Comparison of ENCODE assay signal across 1 cellular context in genomic region chr9:136570191-136570845, GRCh38.
TF ChIP-seq lines count a peak whose summit lies in the region.

No MANE protein-coding gene starts in this region.

TF ChIP-seq in WTC11, 78 proteins besides CTCF, POLR2A, EP300 and RAD21:
- TF ChIP-seq ZNF512 (CRISPR knock-in tag; IDR thresholded peaks at IDR 0.05; ENCODE audit: borderline replicate concordance) (no peak), ETV6 (CRISPR knock-in tag; IDR thresholded peaks at IDR 0.05) (no peak), HMGA2 (CRISPR knock-in tag; IDR thresholded peaks at IDR 0.05) (no peak), NFYB (CRISPR knock-in tag; conservative IDR thresholded peaks at IDR 0.05; ENCODE audit: low read depth) (no peak), ZNF317 (CRISPR knock-in tag; IDR thresholded peaks at IDR 0.05; ENCODE audit: borderline replicate concordance, low read depth) (no peak), NR1H2 (CRISPR knock-in tag; IDR thresholded peaks at IDR 0.05) (no peak), ERG (CRISPR knock-in tag; IDR thresholded peaks at IDR 0.05) (no peak), ZNF263 (CRISPR knock-in tag; IDR thresholded peaks at IDR 0.05; ENCODE audit: low read depth) (no peak), TEAD4 (CRISPR knock-in tag; IDR thresholded peaks at IDR 0.05) (no peak), SMAD4 (CRISPR knock-in tag; IDR thresholded peaks at IDR 0.05) (no peak), CREB1 (CRISPR knock-in tag; IDR thresholded peaks at IDR 0.05) (no peak), IRF2 (CRISPR knock-in tag; IDR thresholded peaks at IDR 0.05; ENCODE audit: borderline replicate concordance, low read depth) (no peak), NFATC4 (CRISPR knock-in tag; IDR thresholded peaks at IDR 0.05) (no peak), OVOL2 (CRISPR knock-in tag; IDR thresholded peaks at IDR 0.05; ENCODE audit: borderline replicate concordance) (no peak), MAX (CRISPR knock-in tag; IDR thresholded peaks at IDR 0.05) (no peak), ZNF423 (CRISPR knock-in tag; IDR thresholded peaks at IDR 0.05) (no peak)
